In the genomic region with DNA sequence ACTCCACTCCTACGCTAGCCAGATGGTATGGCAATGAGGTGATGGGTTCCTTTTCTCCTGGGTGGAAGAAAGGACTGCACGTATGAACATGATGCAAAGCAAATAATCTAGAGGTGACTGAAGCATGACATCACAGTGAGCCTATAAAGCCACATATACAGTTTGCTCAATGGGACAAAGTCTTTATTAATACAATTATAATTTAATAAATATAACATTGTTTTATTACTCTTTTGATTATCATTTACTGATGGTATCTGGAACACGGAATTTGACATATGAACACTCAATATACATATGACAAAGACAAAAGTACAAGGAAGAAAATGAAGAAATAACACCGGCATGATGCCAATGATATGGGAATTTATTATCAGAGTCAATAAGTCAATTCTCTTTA, we compare ENCODE assay signal across 1 cellular context.
TF ChIP-seq lines count a peak whose summit lies in the region.

No MANE protein-coding gene starts in this region.

TF ChIP-seq in HepG2, 621 proteins besides CTCF, POLR2A, EP300 and RAD21 (continued from another document):
- no peak for TF ChIP-seq E2F2 (CRISPR knock-in tag; IDR thresholded peaks at IDR 0.05; ENCODE audit: borderline replicate concordance)
- no peak for TF ChIP-seq ADNP (CRISPR knock-in tag; IDR thresholded peaks at IDR 0.05)
- no peak for TF ChIP-seq FLYWCH1 (CRISPR knock-in tag; IDR thresholded peaks at IDR 0.05)
- no peak for TF ChIP-seq RNF219 (CRISPR knock-in tag; IDR thresholded peaks at IDR 0.05)
- no peak for TF ChIP-seq CCAR2 (optimal IDR thresholded peaks at IDR 0.05; ENCODE audit: low read depth, low read length)
- no peak for TF ChIP-seq FOXK1 (CRISPR knock-in tag; IDR thresholded peaks at IDR 0.05; ENCODE audit: borderline replicate concordance, low read depth)
- no peak for TF ChIP-seq CEBPG (CRISPR knock-in tag; IDR thresholded peaks at IDR 0.05)
- no peak for TF ChIP-seq SIN3A (IDR thresholded peaks at IDR 0.05; ENCODE audit: borderline replicate concordance, low read depth, low read length)
- TF ChIP-seq, protein P1, sequence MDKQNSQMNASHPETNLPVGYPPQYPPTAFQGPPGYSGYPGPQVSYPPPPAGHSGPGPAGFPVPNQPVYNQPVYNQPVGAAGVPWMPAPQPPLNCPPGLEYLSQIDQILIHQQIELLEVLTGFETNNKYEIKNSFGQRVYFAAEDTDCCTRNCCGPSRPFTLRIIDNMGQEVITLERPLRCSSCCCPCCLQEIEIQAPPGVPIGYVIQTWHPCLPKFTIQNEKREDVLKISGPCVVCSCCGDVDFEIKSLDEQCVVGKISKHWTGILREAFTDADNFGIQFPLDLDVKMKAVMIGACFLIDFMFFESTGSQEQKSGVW (CRISPR knock-in tag; IDR thresholded peaks at IDR 0.05; ENCODE audit: borderline replicate concordance) = no peak
- TF ChIP-seq JARID2 (CRISPR knock-in tag; IDR thresholded peaks at IDR 0.05; ENCODE audit: insufficient replicate concordance) = no peak
- TF ChIP-seq MED13 (CRISPR knock-in tag; IDR thresholded peaks at IDR 0.05) = no peak
- no peak for TF ChIP-seq HOXA9 (CRISPR knock-in tag; IDR thresholded peaks at IDR 0.05; ENCODE audit: borderline replicate concordance)
